In genomic region chr12:12870454-12870853, GRCh38 we compare ENCODE assay signal across 15 cellular contexts. TPM values are rescaled to one million over a fixed set of nuclear protein-coding genes. Genes with fewer than 3 reads are reported as not detected.
DNase-seq lines count a peak whose midpoint lies in the region; ATAC-seq, FAIRE-seq and TF ChIP-seq lines count a peak whose summit lies in the region.
"Had no signal": no experiment of that assay in that cellular context is flagged by ENCODE, and none has a peak within 500 bp of the region (broad histone marks: within the 10 kb centered on the region; RNA-seq: fewer than 3 reads in every experiment).

No MANE protein-coding gene starts in this region.

- H2AK5ac ChIP-seq in mesenchymal stem cell (ENCODE audit: low read length, severe bottlenecking), result peak overlapping the region; percentile 88

- H3K36me3 ChIP-seq in bronchial epithelial cell (ENCODE audit: control insufficient read depth, insufficient read depth, low read length) (no peaks in the 10 kb centered on the region), mesenchymal stem cell (ENCODE audit: control insufficient read depth in 1 of 2, insufficient read depth in 2 of 2, low read depth in 1 of 2, low read length in 2 of 2) (peaks cover 0 to 3% of the 10 kb centered on the region in 2 experiments)
- H3K36me3 ChIP-seq: transverse colon had no signal

- peaks cover 21% of the 10 kb centered on the region for H3K4me1 ChIP-seq in mesenchymal stem cell (ENCODE audit: control insufficient read depth, insufficient read depth, low read depth, low read length)
- H3K4me1 ChIP-seq: parathyroid adenoma had no signal

- H3K4ac ChIP-seq in mesenchymal stem cell (ENCODE audit: low read depth in 1 of 2, low read length in 2 of 2), result no peak overlapping the region

- TF ChIP-seq CTCF in AG09319 (IDR thresholded peaks at IDR 0.05; ENCODE audit: low read depth, low read length), result no peak
- no peak for TF ChIP-seq CTCF in bronchial epithelial cell (IDR thresholded peaks at IDR 0.05; ENCODE audit: insufficient read depth, low read length, severe bottlenecking)
- TF ChIP-seq CTCF in activated CD8-positive, alpha-beta T cell treated with anti-CD3 and anti-CD28 coated beads for 36 hours (IDR thresholded peaks at IDR 0.05), result no peak

- POLR2A ChIA-PET in activated CD8-positive, alpha-beta T cell treated with anti-CD3 and anti-CD28 coated beads for 36 hours (lab: Charles Lee), result no interaction called here

- no peak overlapping the region for H3K4me3 ChIP-seq in bronchial epithelial cell (ENCODE audit: low read depth, low read length)
- no peak overlapping the region for H3K4me3 ChIP-seq in mesenchymal stem cell (ENCODE audit: insufficient read depth in 1 of 2, low read depth in 1 of 2, low read length in 2 of 2)
- H3K4me3 ChIP-seq: transverse colon had no signal

- peak; percentile 82 for DNase-seq in AG09319 (ENCODE audit: extremely low read depth, low read depth)
- peak; percentile 90 for DNase-seq in LHCN-M2 (ENCODE audit: low read depth)
- DNase-seq in bronchial epithelial cell (ENCODE audit: low read depth), result peak; percentile 92
- DNase-seq in mesenchymal stem cell, result peak; percentile 96
- DNase-seq in NCI-H2227 treated with DMSO at 0.1 percent for 48 hours (lab: John Stamatoyannopoulos, UW), result no peak
- no peak for DNase-seq in DMS53 (lab: John Stamatoyannopoulos, UW)
- DNase-seq in activated CD8-positive, alpha-beta T cell treated with anti-CD3 and anti-CD28 coated beads for 36 hours, result no peak
- no peak for DNase-seq in posterior cingulate gyrus
- DNase-seq: Kasumi-1, NCI-H446 treated with DMSO at 0.1 percent for 48 hours, SHP77 treated with DMSO at 0.1 percent for 48 hours, transverse colon had no signal

- peak overlapping the region; percentile 74 for H4K8ac ChIP-seq in mesenchymal stem cell (ENCODE audit: low read length)

- H3K14ac ChIP-seq in mesenchymal stem cell (ENCODE audit: low read length in 2 of 2), result no peak overlapping the region

- H3K4me1 Mint-ChIP-seq in activated CD8-positive, alpha-beta T cell treated with anti-CD3 and anti-CD28 coated beads for 36 hours (ENCODE audit: low read depth), result no peaks in the 10 kb centered on the region
- H3K4me1 Mint-ChIP-seq: activated naive CD4-positive, alpha-beta T cell treated with anti-CD3 and anti-CD28 coated beads, Interleukin-2, amount 50 U/mL, for 24 hours had no signal

- under 1% methylated on average over 7 of the region's 7 CpGs for WGBS in mesenchymal stem cell

- no peak overlapping the region for H2BK15ac ChIP-seq in mesenchymal stem cell (ENCODE audit: low read depth, poor library complexity, severe bottlenecking)

- H3K27ac Mint-ChIP-seq in activated CD8-positive, alpha-beta T cell treated with anti-CD3 and anti-CD28 coated beads for 36 hours, result no peak overlapping the region
- H3K27ac Mint-ChIP-seq: activated naive CD4-positive, alpha-beta T cell treated with anti-CD3 and anti-CD28 coated beads, Interleukin-2, amount 50 U/mL, for 24 hours had no signal

- no peak overlapping the region for H3K4me3 Mint-ChIP-seq in activated CD8-positive, alpha-beta T cell treated with anti-CD3 and anti-CD28 coated beads for 36 hours
- H3K4me3 Mint-ChIP-seq: activated naive CD4-positive, alpha-beta T cell treated with anti-CD3 and anti-CD28 coated beads, Interleukin-2, amount 50 U/mL, for 24 hours had no signal

- H2AFZ ChIP-seq in mesenchymal stem cell (ENCODE audit: low read depth, low read length), result no peak overlapping the region
- H2AFZ ChIP-seq: parathyroid adenoma had no signal

- CTCF ChIA-PET in activated CD8-positive, alpha-beta T cell treated with anti-CD3 and anti-CD28 coated beads for 36 hours (lab: Charles Lee), result no interaction called here

- ATAC-seq in activated CD8-positive, alpha-beta T cell treated with anti-CD3 and anti-CD28 coated beads for 36 hours, result no peak
- ATAC-seq: left lobe of liver had no signal

- peak overlapping the region in 1 of 2 experiments; percentile 16 for H3K18ac ChIP-seq in mesenchymal stem cell (ENCODE audit: low read depth in 1 of 2, low read length in 2 of 2)

- H2BK12ac ChIP-seq in mesenchymal stem cell (ENCODE audit: low read length in 2 of 2), result peak overlapping the region in 1 of 2 experiments; percentile 49

- no peaks in the 10 kb centered on the region for H3K27me3 ChIP-seq in bronchial epithelial cell (ENCODE audit: control insufficient read depth, insufficient read depth, low read length)
- no peaks in the 10 kb centered on the region for H3K27me3 ChIP-seq in mesenchymal stem cell (ENCODE audit: control insufficient read depth in 1 of 2, insufficient read depth in 1 of 2, low read length in 2 of 2)
- H3K27me3 ChIP-seq: transverse colon had no signal

- H3K23ac ChIP-seq in mesenchymal stem cell (ENCODE audit: low read length in 2 of 2), result no peak overlapping the region

- intact Hi-C loops in activated CD8-positive, alpha-beta T cell treated with anti-CD3 and anti-CD28 coated beads for 36 hours (cut with micrococcal nuclease), result no loop called here
- intact Hi-C loops in posterior cingulate gyrus (cut with DNase I), result no loop called here

- peak overlapping the region; percentile 18 for H4K91ac ChIP-seq in mesenchymal stem cell (ENCODE audit: low read length)

- peak overlapping the region; percentile 71 for H2BK5ac ChIP-seq in mesenchymal stem cell (ENCODE audit: low read depth, low read length, poor library complexity, severe bottlenecking)

- H3K4me2 ChIP-seq in mesenchymal stem cell (ENCODE audit: low read length, poor library complexity, severe bottlenecking), result no peak overlapping the region

- H2BK120ac ChIP-seq in mesenchymal stem cell (ENCODE audit: low read depth, low read length), result peak overlapping the region; percentile 39

- H3K36me3 Mint-ChIP-seq in activated CD8-positive, alpha-beta T cell treated with anti-CD3 and anti-CD28 coated beads for 36 hours (ENCODE audit: low read depth), result peaks cover 3% of the 10 kb centered on the region

- no peaks in the 10 kb centered on the region for H3K79me1 ChIP-seq in mesenchymal stem cell (replicated peaks; ENCODE audit: low read length, poor library complexity, severe bottlenecking)

- peaks cover 5% of the 10 kb centered on the region for H3K9me3 ChIP-seq in mesenchymal stem cell (ENCODE audit: control insufficient read depth, low read length)
- H3K9me3 ChIP-seq: transverse colon had no signal

- peak overlapping the region; percentile 91 for H3K27ac ChIP-seq in mesenchymal stem cell (ENCODE audit: low read length, poor library complexity, severe bottlenecking)
- H3K27ac ChIP-seq: parathyroid adenoma, transverse colon had no signal

- no peaks in the 10 kb centered on the region for H3K27me3 Mint-ChIP-seq in activated CD8-positive, alpha-beta T cell treated with anti-CD3 and anti-CD28 coated beads for 36 hours
- H3K27me3 Mint-ChIP-seq: activated naive CD4-positive, alpha-beta T cell treated with anti-CD3 and anti-CD28 coated beads, Interleukin-2, amount 50 U/mL, for 24 hours had no signal

- FAIRE-seq in bronchial epithelial cell (lab: Jason Lieb, UNC), result no peak

- H3K9me3 Mint-ChIP-seq in activated CD8-positive, alpha-beta T cell treated with anti-CD3 and anti-CD28 coated beads for 36 hours, result no peaks in the 10 kb centered on the region
- H3K9me3 Mint-ChIP-seq: activated naive CD4-positive, alpha-beta T cell treated with anti-CD3 and anti-CD28 coated beads, Interleukin-2, amount 50 U/mL, for 24 hours had no signal

- H3K9ac ChIP-seq in mesenchymal stem cell (ENCODE audit: low read length), result no peak overlapping the region
- H3K9ac ChIP-seq: parathyroid adenoma had no signal

RNA-seq across cellular contexts. Expression of gene GPRC5A, which starts 20.9 kb away (rescaled TPM):
- total RNA-seq in LHCN-M2 (2014; rRNA removed) (1.7 and 2.6 TPM in 2 replicates), bronchial epithelial cell (16.1 and 19.3 TPM in 2 replicates)
- 2.1 TPM for polyA plus RNA-seq in LHCN-M2 (2012)
- polyA plus RNA-seq in mesenchymal stem cell (2013, experiment 1 of 2), result 18.3 TPM
- 18.0 TPM for polyA plus RNA-seq in mesenchymal stem cell (2013, experiment 2 of 2)
- under 1 TPM in 1 of 2 experiments, not detected in 1; 0.11 TPM for total RNA-seq in activated CD8-positive, alpha-beta T cell treated with anti-CD3 and anti-CD28 coated beads for 36 hours

RNA-seq across cellular contexts. Expression of gene DDX47, which starts 57.3 kb away (rescaled TPM):
- total RNA-seq in LHCN-M2 (2014; rRNA removed) (69.2 and 69.4 TPM in 2 replicates), bronchial epithelial cell (42.2 and 56.9 TPM in 2 replicates)
- 36.4 TPM for polyA plus RNA-seq in LHCN-M2 (2012)
- 36.6 TPM for polyA plus RNA-seq in mesenchymal stem cell (2013, experiment 1 of 2)
- 38.5 TPM for polyA plus RNA-seq in mesenchymal stem cell (2013, experiment 2 of 2)
- total RNA-seq in activated CD8-positive, alpha-beta T cell treated with anti-CD3 and anti-CD28 coated beads for 36 hours, result 10 to 100 TPM; 86.0 to 96.9 TPM

Comparison
In these comparisons a context has a peak if more than half of its experiments do, and no peak if none do; other contexts are left out.
1. DNase-seq: peak in AG09319 (single experiment), LHCN-M2 (single experiment), bronchial epithelial cell (single experiment) and mesenchymal stem cell (single experiment); none in NCI-H2227 treated with DMSO at 0.1 percent for 48 hours (single experiment), DMS53 (single experiment), activated CD8-positive, alpha-beta T cell treated with anti-CD3 and anti-CD28 coated beads for 36 hours (single experiment) and posterior cingulate gyrus (0 of 10).